Comparison of ENCODE assay signal across 8 cellular contexts in genomic region chr1:228378453-228379164, GRCh38. TPM values are rescaled to one million over a fixed set of nuclear protein-coding genes. Genes with fewer than 3 reads are reported as not detected.
DNase-seq lines count a peak whose midpoint lies in the region; ATAC-seq lines count a peak whose summit lies in the region.

No MANE protein-coding gene starts in this region.

- peak; percentile 46 to 63 (median 52) for DNase-seq in CD4-positive, alpha-beta memory T cell
- peak; percentile 11 for DNase-seq in KG1 (lab: John Stamatoyannopoulos, UW)
- peak; percentile 38 for DNase-seq in T follicular helper cell (ENCODE audit: low read depth)
- DNase-seq in astrocyte of the hippocampus (ENCODE audit: low read depth, low spot score): peak; percentile 81
- peak in 38 of 51 donors; percentile 10 to 78 (median 54) for DNase-seq in hypothalamus (lab: John Stamatoyannopoulos, UW)

- H3K27me3 ChIP-seq in CD4-positive, alpha-beta memory T cell (ENCODE audit: insufficient read depth, low read length): no peaks in the 10 kb centered on the region
- H3K27me3 ChIP-seq in rectal smooth muscle tissue (ENCODE audit: control insufficient read depth, insufficient read depth, low read length): peaks cover 3% of the 10 kb centered on the region

- H3K4me1 ChIP-seq in CD4-positive, alpha-beta memory T cell (ENCODE audit: insufficient read depth, low read length): peaks cover 10% of the 10 kb centered on the region
- H3K4me1 ChIP-seq in rectal smooth muscle tissue (ENCODE audit: control insufficient read depth, insufficient read depth, low read length): peaks cover 3% of the 10 kb centered on the region

- H3K27ac ChIP-seq in CD4-positive, alpha-beta memory T cell (ENCODE audit: low read depth, low read length): no peak overlapping the region
- H3K27ac ChIP-seq in rectal smooth muscle tissue (ENCODE audit: low read depth, low read length): peak overlapping the region; percentile 7

- peaks cover 2 to 7% of the 10 kb centered on the region in 2 donors for H3K27me3 Mint-ChIP-seq in CD4-positive, alpha-beta memory T cell

- CTCF ChIA-PET in CD4-positive, alpha-beta memory T cell (lab: Charles Lee; ENCODE audit: partially characterized antibody): no interaction called here

- POLR2A ChIA-PET in CD4-positive, alpha-beta memory T cell (lab: Charles Lee; ENCODE audit: partially characterized antibody): interaction anchor here (0.7 kb wide), 1 partner anchor 47 kb away, joined by 3 read pairs; a partner anchor contains a TSS

- peaks cover 2 to 11% (median 5%) of the 10 kb centered on the region in 4 donors for H3K4me1 Mint-ChIP-seq in CD4-positive, alpha-beta memory T cell

- peaks cover 0 to 2% (median 0%) of the 10 kb centered on the region in 8 donors for H3K9me3 Mint-ChIP-seq in CD4-positive, alpha-beta memory T cell

- intact Hi-C loops in CD4-positive, alpha-beta memory T cell (cut with micrococcal nuclease): loop anchor here (2.0 kb wide), 1 partner anchor 136 kb away; no protein-coding TSS in a partner anchor

- peak overlapping the region in 1 of 7 donors; percentile 57 for H3K27ac Mint-ChIP-seq in CD4-positive, alpha-beta memory T cell

- H3K9me3 ChIP-seq in CD4-positive, alpha-beta memory T cell (ENCODE audit: control insufficient read depth in 1 of 2, low read length in 2 of 2): no peaks in the 10 kb centered on the region

- no peaks in the 10 kb centered on the region for H3K36me3 ChIP-seq in CD4-positive, alpha-beta memory T cell (ENCODE audit: insufficient read depth, low read length)
- H3K36me3 ChIP-seq in rectal smooth muscle tissue (ENCODE audit: control insufficient read depth, insufficient read depth, low read length): peaks cover 2% of the 10 kb centered on the region

- no peak for ATAC-seq in HG03045 (IDR thresholded peaks at IDR 0.05; ENCODE audit: unreplicated experiment)
- ATAC-seq in GM18498 (IDR thresholded peaks at IDR 0.05; ENCODE audit: unreplicated experiment): no peak

- H3K4me3 ChIP-seq in CD4-positive, alpha-beta memory T cell (ENCODE audit: low read length in 2 of 2): peak overlapping the region in 1 of 2 donors; percentile 52
- peak overlapping the region; percentile 77 for H3K4me3 ChIP-seq in rectal smooth muscle tissue (ENCODE audit: low read length)

- H3K36me3 Mint-ChIP-seq in CD4-positive, alpha-beta memory T cell: no peaks in the 10 kb centered on the region

- H3K4me3 Mint-ChIP-seq in CD4-positive, alpha-beta memory T cell: peak overlapping the region; percentile 78 to 87 (median 84)

- no peak overlapping the region for H3K9ac ChIP-seq in rectal smooth muscle tissue (ENCODE audit: low read length)

RNA-seq across cellular contexts. Expression of gene TRIM11, which starts 28.0 kb away (rescaled TPM):
- total RNA-seq in CD4-positive, alpha-beta memory T cell: 10 to 100 TPM; 56.6 to 61.7 TPM
- 10 to 100 TPM; 11.0 to 26.2 TPM for polyA plus RNA-seq in CD4-positive, alpha-beta memory T cell

RNA-seq across cellular contexts. Expression of gene TRIM17, which starts 38.1 kb away (rescaled TPM):
- under 1 TPM; 0.69 to 0.76 TPM for total RNA-seq in CD4-positive, alpha-beta memory T cell
- polyA plus RNA-seq in CD4-positive, alpha-beta memory T cell: under 1 TPM in 1 of 2 donors, not detected in 1; 0.25 TPM

Comparison
In these comparisons a context has a peak if more than half of its experiments do, and no peak if none do; other contexts are left out.
1. DNase-seq: peak in every context shown above with its lines; median percentile 81 in astrocyte of the hippocampus; 54 in hypothalamus; 52 in CD4-positive, alpha-beta memory T cell; 38 in T follicular helper cell; 11 in KG1.